Comparison of ENCODE assay signal across 24 cellular contexts in genomic region chr3:114700637-114701234, GRCh38.
DNase-seq lines count a peak whose midpoint lies in the region; ATAC-seq, FAIRE-seq and TF ChIP-seq lines count a peak whose summit lies in the region.
"Had no signal": no experiment of that assay in that cellular context is flagged by ENCODE, and none has a peak within 500 bp of the region (broad histone marks: within the 10 kb centered on the region; RNA-seq: fewer than 3 reads in every experiment).

No MANE protein-coding gene starts in this region.

- H3K23ac ChIP-seq in H1 (ENCODE audit: insufficient read length): no peak overlapping the region

- no peak overlapping the region for H3K4ac ChIP-seq in H1 (replicated peaks; ENCODE audit: insufficient read length, low read depth, low read length)

- H2BK5ac ChIP-seq in H1 (ENCODE audit: low read depth, low read length): no peak overlapping the region

- H3K23me2 ChIP-seq in H1 (ENCODE audit: low read depth, low read length): no peaks in the 10 kb centered on the region

- no peak overlapping the region for H3K4me3 ChIP-seq in liver (ENCODE audit: low read depth in 1 of 3, low read length in 3 of 3)
- no peak overlapping the region for H3K4me3 ChIP-seq in HepG2 (replicated peaks in 1 of 3; ENCODE audit: insufficient read depth in 1 of 3, low read depth in 2 of 3, low read length in 3 of 3)
- no peak overlapping the region for H3K4me3 ChIP-seq in H1 (ENCODE audit: extremely low read depth in 1 of 4, insufficient read depth in 2 of 4, low read depth in 3 of 4, low read length in 4 of 4)
- H3K4me3 ChIP-seq: A549; BLaER1 treated with 17β-estradiol and CSF1 and Interleukin-3, amounts not matched to agents 10 nM and 100 nM had no signal

- H4K5ac ChIP-seq in H1 (ENCODE audit: insufficient read length, low read depth, low read length): no peak overlapping the region

- H3K14ac ChIP-seq in H1 (ENCODE audit: insufficient read length): no peak overlapping the region

- H3K27me3 Mint-ChIP-seq in activated naive CD8-positive, alpha-beta T cell treated with anti-CD3 and anti-CD28 coated beads for 36 hours: no peaks in the 10 kb centered on the region
- H3K27me3 Mint-ChIP-seq: CD4-positive, alpha-beta memory T cell had no signal

- H3K27ac ChIP-seq in liver (ENCODE audit: low read depth in 1 of 2, low read length in 2 of 2): peak overlapping the region in 1 of 2 donors; percentile 25
- no peak overlapping the region for H3K27ac ChIP-seq in HepG2 (ENCODE audit: extremely low read length, insufficient read depth, low read length)
- no peak overlapping the region for H3K27ac ChIP-seq in H1 (ENCODE audit: low read depth, low read length)
- H3K27ac ChIP-seq: A549; BLaER1 treated with 17β-estradiol and CSF1 and Interleukin-3, amounts not matched to agents 10 nM and 100 nM had no signal

- H3K4me3 Mint-ChIP-seq in activated naive CD8-positive, alpha-beta T cell treated with anti-CD3 and anti-CD28 coated beads for 36 hours: no peak overlapping the region
- H3K4me3 Mint-ChIP-seq: CD14-positive monocyte; CD4-positive, alpha-beta memory T cell; H9 had no signal

- H3K9ac ChIP-seq in liver (ENCODE audit: low read depth in 1 of 2, low read length in 2 of 2): no peak overlapping the region
- H3K9ac ChIP-seq in HepG2 (ENCODE audit: insufficient read depth, low read depth, low read length): no peak overlapping the region
- no peak overlapping the region for H3K9ac ChIP-seq in H1 (replicated peaks in 1 of 4; ENCODE audit: extremely low read depth in 1 of 4, low read depth in 3 of 4, low read length in 3 of 4)
- H3K9ac ChIP-seq: BLaER1 treated with 17β-estradiol and CSF1 and Interleukin-3, amounts not matched to agents 10 nM and 100 nM had no signal

- no peaks in the 10 kb centered on the region for H3K9me3 Mint-ChIP-seq in activated naive CD8-positive, alpha-beta T cell treated with anti-CD3 and anti-CD28 coated beads for 36 hours
- H3K9me3 Mint-ChIP-seq: CD14-positive monocyte; CD4-positive, alpha-beta memory T cell; H9 had no signal

- no peak overlapping the region for H3K18ac ChIP-seq in H1 (ENCODE audit: extremely low read depth, low read length)

- TF ChIP-seq RAD21 in liver (IDR thresholded peaks at IDR 0.05) (no peak), HepG2 (CRISPR knock-in tag; IDR thresholded peaks at IDR 0.05) (no peak), H1 (IDR thresholded peaks at IDR 0.05 in 1 of 2, conservative IDR thresholded peaks at IDR 0.05 in 1 of 2; ENCODE audit: low read depth in 2 of 2, low read length in 2 of 2) (no peak)

- ATAC-seq in HepG2: no peak
- ATAC-seq: A549, HCT116 had no signal

- H2BK120ac ChIP-seq in H1 (replicated peaks; ENCODE audit: low read depth, low read length): no peak overlapping the region

- H4K20me1 ChIP-seq in HepG2 (ENCODE audit: insufficient read depth, low read length): no peaks in the 10 kb centered on the region
- H4K20me1 ChIP-seq in H1 (replicated peaks in 1 of 2; ENCODE audit: control insufficient read depth in 1 of 2, insufficient read depth in 2 of 2, low read length in 2 of 2): no peaks in the 10 kb centered on the region
- H4K20me1 ChIP-seq: BLaER1 treated with 17β-estradiol and CSF1 and Interleukin-3, amounts not matched to agents 10 nM and 100 nM had no signal

- intact Hi-C loops in HepG2 (cut with micrococcal nuclease; ENCODE audit: unreplicated experiment): loop anchor here (10.0 kb wide), 1 partner anchor 176 kb away; no protein-coding TSS in a partner anchor

- H3K4me1 ChIP-seq in liver (ENCODE audit: control insufficient read depth in 4 of 4, insufficient read depth in 4 of 4, low read length in 3 of 4) (peaks cover 11 to 54% (median 20%) of the 10 kb centered on the region in 4 donors), HepG2 (ENCODE audit: insufficient read depth, low read length) (peaks cover 18% of the 10 kb centered on the region), H1 (replicated peaks in 1 of 4; ENCODE audit: control insufficient read depth in 3 of 4, insufficient read depth in 4 of 4, low read length in 3 of 4) (peaks cover 0 to 6% (median 2%) of the 10 kb centered on the region in 4 experiments; a peak in 2 of 7 replicates)
- H3K4me1 ChIP-seq: BE2C had no signal

- no peak overlapping the region for H2AK5ac ChIP-seq in H1 (ENCODE audit: low read depth, low read length)

- H3K36me3 Mint-ChIP-seq in activated naive CD8-positive, alpha-beta T cell treated with anti-CD3 and anti-CD28 coated beads for 36 hours: peaks cover 10% of the 10 kb centered on the region
- H3K36me3 Mint-ChIP-seq: CD14-positive monocyte had no signal

- H3K27me3 ChIP-seq in liver (ENCODE audit: control insufficient read depth in 4 of 4, insufficient read depth in 4 of 4, low read length in 3 of 4) (no peaks in the 10 kb centered on the region), HepG2 (ENCODE audit: control insufficient read depth in 1 of 2, insufficient read depth in 2 of 2, low read length in 2 of 2) (no peaks in the 10 kb centered on the region), H1 (replicated peaks in 1 of 4; ENCODE audit: control insufficient read depth in 3 of 4, extremely low read depth in 1 of 4, insufficient read depth in 3 of 4, low read length in 3 of 4) (no peaks in the 10 kb centered on the region)
- H3K27me3 ChIP-seq: BE2C; BLaER1 treated with 17β-estradiol and CSF1 and Interleukin-3, amounts not matched to agents 10 nM and 100 nM had no signal

- no peak overlapping the region for H2BK20ac ChIP-seq in H1 (ENCODE audit: low read length)

- H2BK15ac ChIP-seq in H1 (ENCODE audit: low read length): no peak overlapping the region

- H2AFZ ChIP-seq in HepG2 (ENCODE audit: low read length): no peak overlapping the region
- peak overlapping the region; percentile 49; the same call in 1 of the 2 replicates for H2AFZ ChIP-seq in H1 (ENCODE audit: low read length)

- CTCF ChIA-PET in HepG2 (lab: Yijun Ruan, JAX; ENCODE audit: low intra/inter-chr PET ratio, low total read pairs) (no interaction called here), H1 (lab: Charles Lee; ENCODE audit: partially characterized antibody) (interaction anchor here (0.8 to 1.9 kb wide), 4 partner anchors 10 to 28 kb away, joined by 3 to 5 read pairs (median 4); no protein-coding TSS in a partner anchor)

- no peak for TF ChIP-seq EP300 in HepG2 (IDR thresholded peaks at IDR 0.05; ENCODE audit: low read depth in 2 of 2, low read length in 2 of 2)
- no peak for TF ChIP-seq EP300 in HepG2 (CRISPR knock-in tag; IDR thresholded peaks at IDR 0.05; ENCODE audit: borderline replicate concordance)
- TF ChIP-seq EP300 in H1 (IDR thresholded peaks at IDR 0.05; ENCODE audit: borderline replicate concordance in 1 of 2, low read depth in 2 of 2, low read length in 2 of 2): no peak

- H3K4me1 Mint-ChIP-seq in activated naive CD8-positive, alpha-beta T cell treated with anti-CD3 and anti-CD28 coated beads for 36 hours: peaks cover 14% of the 10 kb centered on the region

- BruUV-seq in HepG2 (replicated peaks; lab: Mats Ljungman, UMichigan): no TSS peak

- H3K79me2 ChIP-seq in HepG2 (ENCODE audit: insufficient read depth, low read length): no peaks in the 10 kb centered on the region
- no peaks in the 10 kb centered on the region for H3K79me2 ChIP-seq in H1 (ENCODE audit: control insufficient read depth in 1 of 2, insufficient read depth in 2 of 2, low read length in 2 of 2)

- in situ Hi-C loops in HepG2 (cut with HindIII; ENCODE audit: extremely low pct_ligation_motif_present, low pct_unique_long_range_greater_than_20kb): no loop called here

- H3K79me1 ChIP-seq in H1 (ENCODE audit: low read depth, low read length): no peaks in the 10 kb centered on the region

- H2BK12ac ChIP-seq in H1 (ENCODE audit: low read depth, low read length): no peak overlapping the region

- H3K56ac ChIP-seq in H1 (replicated peaks; ENCODE audit: insufficient read length, low read depth, low read length): no peak overlapping the region

- POLR2A ChIA-PET in HepG2 (lab: Yijun Ruan, JAX) (no interaction called here), H1 (lab: Charles Lee; ENCODE audit: partially characterized antibody) (no interaction called here)

- H3K4me2 ChIP-seq in HepG2 (ENCODE audit: low read depth, low read length): no peak overlapping the region
- H3K4me2 ChIP-seq in H1 (ENCODE audit: insufficient read depth in 1 of 2, low read depth in 2 of 2, low read length in 2 of 2): no peak overlapping the region
- H3K4me2 ChIP-seq: A549; BLaER1 treated with 17β-estradiol and CSF1 and Interleukin-3, amounts not matched to agents 10 nM and 100 nM had no signal

- peak overlapping the region; percentile 64 for H3K27ac Mint-ChIP-seq in activated naive CD8-positive, alpha-beta T cell treated with anti-CD3 and anti-CD28 coated beads for 36 hours
- H3K27ac Mint-ChIP-seq: CD14-positive monocyte, H9 had no signal

- TF ChIP-seq POLR2A in HepG2 (IDR thresholded peaks at IDR 0.05; ENCODE audit: insufficient read depth in 1 of 2, low read depth in 2 of 2, low read length in 2 of 2) (no peak), H1 (IDR thresholded peaks at IDR 0.05; ENCODE audit: control extremely low read depth in 1 of 2, low read depth in 2 of 2, low read length in 2 of 2) (no peak)

- WGBS in liver: 35% methylated on average over 1 of the region's 1 CpG
- WGBS in HepG2 (ENCODE audit: low lambda C conversion rate): 71% methylated on average over 1 of the region's 1 CpG
- WGBS in H1 (ENCODE audit: extremely low coverage in 1 of 2, insufficient coverage in 1 of 2, insufficient read length in 1 of 2, insufficient replicate concordance in 2 of 2, low coverage in 1 of 2, low lambda C conversion rate in 2 of 2, missing lambda C conversion rate in 1 of 2), 2 experiments: 96% methylated on average over 1 of the region's 1 CpG; no CpG with 5 or more reads in 1 of the 2 experiments

- H3K36me3 ChIP-seq in liver (ENCODE audit: control insufficient read depth in 4 of 4, insufficient read depth in 3 of 4, low read depth in 1 of 4, low read length in 3 of 4) (no peaks in the 10 kb centered on the region), HepG2 (replicated peaks in 1 of 2; ENCODE audit: control insufficient read depth in 1 of 2, insufficient read depth in 2 of 2, low read length in 2 of 2) (no peaks in the 10 kb centered on the region), H1 (ENCODE audit: control insufficient read depth in 2 of 4, insufficient read depth in 4 of 4, low read length in 3 of 4) (no peaks in the 10 kb centered on the region)
- H3K36me3 ChIP-seq: BE2C; BLaER1 treated with 17β-estradiol and CSF1 and Interleukin-3, amounts not matched to agents 10 nM and 100 nM had no signal

- FAIRE-seq in HepG2 (lab: Jason Lieb, UNC) (no peak), H1 (lab: Jason Lieb, UNC) (no peak)
- FAIRE-seq: A549, GM12891, GM18507 had no signal

- DNase-seq in HepG2 (ENCODE audit: low spot score): no peak
- DNase-seq in activated naive CD8-positive, alpha-beta T cell treated with anti-CD3 and anti-CD28 coated beads for 36 hours: no peak
- DNase-seq in H1 (ENCODE audit: low read depth in 1 of 2, low spot score in 2 of 2): no peak
- DNase-seq in CD1c-positive myeloid dendritic cell (ENCODE audit: extremely low spot score): no peak
- no peak for DNase-seq in globus pallidus (ENCODE audit: low spot score)
- no peak for DNase-seq in superior temporal gyrus (ENCODE audit: extremely low spot score)
- DNase-seq: 8988T; ACHN; AML-193; BE2C; Calu3; CD4-positive, alpha-beta memory T cell; COR-L47; DMS53; DMS79 treated with DMSO at 0.1 percent for 48 hours; GF-D8; H9 had no signal

- no peak for TF ChIP-seq CTCF in liver (IDR thresholded peaks at IDR 0.05; ENCODE audit: low read depth, low read length, missing input control)
- TF ChIP-seq CTCF in HepG2 (CRISPR knock-in tag; IDR thresholded peaks at IDR 0.05): no peak
- no peak for TF ChIP-seq CTCF in H1 (IDR thresholded peaks at IDR 0.05; ENCODE audit: control extremely low read depth in 1 of 3, insufficient read depth in 1 of 3, low read depth in 1 of 3, low read length in 3 of 3)

- no peak overlapping the region for H4K91ac ChIP-seq in H1 (replicated peaks; ENCODE audit: insufficient read length, low read length)

- H4K8ac ChIP-seq in H1 (ENCODE audit: extremely low read depth, insufficient read depth, low read length): no peak overlapping the region

- no peaks in the 10 kb centered on the region for H3K9me3 ChIP-seq in liver (ENCODE audit: control insufficient read depth in 4 of 4, low read length in 3 of 4)
- no peaks in the 10 kb centered on the region for H3K9me3 ChIP-seq in HepG2 (ENCODE audit: low read length)
- H3K9me3 ChIP-seq in H1 (ENCODE audit: insufficient read depth in 2 of 2, low read depth in 1 of 2, low read length in 1 of 2): no peaks in the 10 kb centered on the region
- H3K9me3 ChIP-seq: A549; BE2C; BLaER1 treated with 17β-estradiol and CSF1 and Interleukin-3, amounts not matched to agents 10 nM and 100 nM had no signal
